ENCODE assay signal across 8 cellular contexts in genomic region chr9:118483677-118484076, GRCh38.
"Had no signal": no experiment of that assay in that cellular context is flagged by ENCODE, and none has a peak within 500 bp of the region (broad histone marks: within the 10 kb centered on the region; RNA-seq: fewer than 3 reads in every experiment).

No MANE protein-coding gene starts in this region.

- H3K4me3 ChIP-seq: GM12878 had no signal

- FAIRE-seq: G401.6, GM12878, GM12891, GM12892, GM18507, GM19239 had no signal

- ATAC-seq: GM12878 had no signal

- DNase-seq: GDM1, GF-D8 had no signal
